Comparison of ENCODE assay signal across 26 cellular contexts in the genomic region with DNA sequence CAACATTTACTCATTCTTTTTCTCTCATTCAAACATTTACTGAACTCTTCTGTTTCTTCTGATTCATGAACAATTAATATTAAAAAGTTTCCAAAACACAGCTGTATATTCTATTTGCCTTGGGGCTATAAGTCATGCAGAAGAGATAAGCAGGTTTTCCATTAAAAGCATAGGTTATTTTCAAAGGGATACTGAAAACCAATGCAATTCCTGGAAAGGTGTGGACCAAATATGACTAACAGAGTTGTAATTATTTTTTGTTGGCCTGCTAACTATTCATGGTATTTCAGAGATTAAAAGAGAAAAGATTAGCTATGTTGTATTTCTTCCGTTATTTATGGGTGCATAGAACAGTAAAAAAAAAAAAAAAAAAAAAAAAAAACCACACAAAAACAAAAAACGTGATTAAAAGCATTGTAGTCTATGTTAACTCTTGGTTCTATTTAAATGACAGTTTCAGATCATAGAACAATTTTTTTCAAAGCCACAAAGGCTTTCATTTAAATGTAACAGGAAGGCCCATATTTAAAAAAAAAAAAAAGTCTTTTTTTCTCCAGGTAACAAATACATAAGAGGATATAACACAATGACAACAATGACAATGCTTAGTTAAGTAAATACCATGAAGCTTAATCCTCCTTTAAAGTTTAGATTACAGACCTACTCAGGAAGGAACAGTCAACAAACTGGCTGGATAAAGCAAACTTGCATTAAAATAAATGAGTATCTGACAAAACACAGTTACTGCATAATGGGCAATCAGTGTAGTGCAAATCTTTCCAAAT.
A peak's percentile ranks its signal among the peaks of the same experiment; 100 is the strongest.
DNase-seq lines count a peak whose midpoint lies in the region; ATAC-seq, FAIRE-seq and TF ChIP-seq lines count a peak whose summit lies in the region.
"Had no signal": no experiment of that assay in that cellular context is flagged by ENCODE, and none has a peak within 500 bp of the region (broad histone marks: within the 10 kb centered on the region; RNA-seq: fewer than 3 reads in every experiment).

No MANE protein-coding gene starts in this region.

- no peak overlapping the region for H3K4me3 Mint-ChIP-seq in activated CD4-positive, alpha-beta memory T cell treated with anti-CD3 and anti-CD28 coated beads for 36 hours
- H3K4me3 Mint-ChIP-seq in activated CD4-positive, alpha-beta memory T cell treated with anti-CD3 and anti-CD28 coated beads, Interleukin-2, amount 10 ng/mL, durations not matched to agents 7 days and 5 days: no peak overlapping the region
- H3K4me3 Mint-ChIP-seq in astrocyte (ENCODE audit: unreplicated experiment): no peak overlapping the region
- peak overlapping the region in 7 of 10 donors; percentile 30 to 82 (median 67) for H3K4me3 Mint-ChIP-seq in naive thymus-derived CD4-positive, alpha-beta T cell
- H3K4me3 Mint-ChIP-seq: activated T-cell treated with anti-CD3 and anti-CD28 coated beads, Interleukin-2, amount 50 U/mL, for 4 hours; dendritic cell treated with granulocyte-macrophage colony-stimulating factor and Interleukin-4, amounts not matched to agents 40 ng/mL and 50 ng/mL, for 4 days had no signal

- DNase-seq in activated CD4-positive, alpha-beta memory T cell treated with anti-CD3 and anti-CD28 coated beads for 36 hours: no peak
- DNase-seq in activated CD4-positive, alpha-beta memory T cell treated with anti-CD3 and anti-CD28 coated beads, Interleukin-2, amount 10 ng/mL, durations not matched to agents 7 days and 5 days: no peak
- peak; percentile 59 for DNase-seq in MM.1S
- DNase-seq in astrocyte (ENCODE audit: low read depth): peak; percentile 1
- peak in 7 of 9 donors; percentile 29 to 89 (median 81) for DNase-seq in naive thymus-derived CD4-positive, alpha-beta T cell
- no peak for DNase-seq in globus pallidus (ENCODE audit: low spot score)
- no peak for DNase-seq in GDM1 (lab: John Stamatoyannopoulos, UW)
- DNase-seq: activated CD8-positive, alpha-beta memory T cell treated with anti-CD3 and anti-CD28 coated beads for 24 hours; activated T-cell treated with anti-CD3 and anti-CD28 coated beads, Interleukin-2, amount 50 U/mL, for 4 hours; brain microvascular endothelial cell; GF-D8; IMR-90; NCI-H2227 treated with DMSO at 0.1 percent for 48 hours; occipital lobe; PC-3; SIG-M5; stimulated activated CD8-positive, alpha-beta memory T cell treated with anti-CD3 and anti-CD28 coated beads, Interleukin-4, amount 100 ng/mL, for 48 hours; upper lobe of right lung; WERI-Rb-1 had no signal

- H3K4me2 ChIP-seq in MM.1S (ENCODE audit: low read depth, low read length) (no peak overlapping the region), astrocyte (ENCODE audit: low read length) (no peak overlapping the region)
- H3K4me2 ChIP-seq: A549, hepatocyte had no signal

- intact Hi-C loops in activated CD4-positive, alpha-beta memory T cell treated with anti-CD3 and anti-CD28 coated beads for 36 hours (cut with micrococcal nuclease): loop anchor here (10.0 kb wide), 1 partner anchor 1033 kb away; no protein-coding TSS in a partner anchor
- intact Hi-C loops in naive thymus-derived CD4-positive, alpha-beta T cell (cut with micrococcal nuclease): loop anchor here in 1 of 2 donors (1.0 to 5.0 kb wide), 9 partner anchors 9 to 1310 kb away; a partner anchor contains a TSS

- no peaks in the 10 kb centered on the region for H3K27me3 Mint-ChIP-seq in activated CD4-positive, alpha-beta memory T cell treated with anti-CD3 and anti-CD28 coated beads for 36 hours
- H3K27me3 Mint-ChIP-seq in activated CD4-positive, alpha-beta memory T cell treated with anti-CD3 and anti-CD28 coated beads, Interleukin-2, amount 10 ng/mL, durations not matched to agents 7 days and 5 days: peaks cover 2% of the 10 kb centered on the region
- H3K27me3 Mint-ChIP-seq in astrocyte (ENCODE audit: low read depth, unreplicated experiment): peaks cover 23% of the 10 kb centered on the region
- peaks cover 0 to 2% (median 0%) of the 10 kb centered on the region in 5 donors for H3K27me3 Mint-ChIP-seq in naive thymus-derived CD4-positive, alpha-beta T cell
- H3K27me3 Mint-ChIP-seq: dendritic cell treated with granulocyte-macrophage colony-stimulating factor and Interleukin-4, amounts not matched to agents 40 ng/mL and 50 ng/mL, for 4 days had no signal

- H3K9me3 Mint-ChIP-seq in activated CD4-positive, alpha-beta memory T cell treated with anti-CD3 and anti-CD28 coated beads for 36 hours: no peaks in the 10 kb centered on the region
- H3K9me3 Mint-ChIP-seq in activated CD4-positive, alpha-beta memory T cell treated with anti-CD3 and anti-CD28 coated beads, Interleukin-2, amount 10 ng/mL, durations not matched to agents 7 days and 5 days: no peaks in the 10 kb centered on the region
- H3K9me3 Mint-ChIP-seq in astrocyte (ENCODE audit: unreplicated experiment): peaks cover 3% of the 10 kb centered on the region
- peaks cover 0 to 9% (median 0%) of the 10 kb centered on the region in 11 donors for H3K9me3 Mint-ChIP-seq in naive thymus-derived CD4-positive, alpha-beta T cell
- H3K9me3 Mint-ChIP-seq: activated T-cell treated with anti-CD3 and anti-CD28 coated beads, Interleukin-2, amount 50 U/mL, for 4 hours; dendritic cell treated with granulocyte-macrophage colony-stimulating factor and Interleukin-4, amounts not matched to agents 40 ng/mL and 50 ng/mL, for 4 days had no signal

- peaks cover 28% of the 10 kb centered on the region for H3K4me1 Mint-ChIP-seq in activated CD4-positive, alpha-beta memory T cell treated with anti-CD3 and anti-CD28 coated beads for 36 hours (ENCODE audit: low read depth)
- H3K4me1 Mint-ChIP-seq in activated CD4-positive, alpha-beta memory T cell treated with anti-CD3 and anti-CD28 coated beads, Interleukin-2, amount 10 ng/mL, durations not matched to agents 7 days and 5 days: peaks cover 9% of the 10 kb centered on the region
- no peaks in the 10 kb centered on the region for H3K4me1 Mint-ChIP-seq in astrocyte (ENCODE audit: low read depth, unreplicated experiment)
- peaks cover 10 to 47% (median 43%) of the 10 kb centered on the region in 7 donors for H3K4me1 Mint-ChIP-seq in naive thymus-derived CD4-positive, alpha-beta T cell

- H3K79me2 ChIP-seq in MM.1S (ENCODE audit: low read length) (no peaks in the 10 kb centered on the region), astrocyte (ENCODE audit: insufficient read depth, low read length) (no peaks in the 10 kb centered on the region)
- H3K79me2 ChIP-seq: hepatocyte had no signal

- POLR2A ChIA-PET in activated CD4-positive, alpha-beta memory T cell treated with anti-CD3 and anti-CD28 coated beads for 36 hours (lab: Charles Lee): no interaction called here
- POLR2A ChIA-PET in activated CD4-positive, alpha-beta memory T cell treated with anti-CD3 and anti-CD28 coated beads, Interleukin-2, amount 10 ng/mL, durations not matched to agents 7 days and 5 days (lab: Charles Lee): interaction anchor here (1.1 kb wide), 1 partner anchor 67 kb away, joined by 3 read pairs; no protein-coding TSS in a partner anchor
- POLR2A ChIA-PET in naive thymus-derived CD4-positive, alpha-beta T cell (lab: Charles Lee): interaction anchor here (0.7 to 2.8 kb wide), 5 partner anchors 9 to 1046 kb away, joined by 3 to 10 read pairs (median 7); no protein-coding TSS in a partner anchor

- no peak for TF ChIP-seq CTCF in MM.1S (IDR thresholded peaks at IDR 0.05; ENCODE audit: low read length)
- no peak for TF ChIP-seq CTCF in astrocyte (IDR thresholded peaks at IDR 0.05; ENCODE audit: insufficient read depth, low read depth, low read length)

- H3K4me1 ChIP-seq in MM.1S (ENCODE audit: low read length) (no peaks in the 10 kb centered on the region), astrocyte (ENCODE audit: insufficient read depth, low read length) (no peaks in the 10 kb centered on the region)
- peaks cover 0 to 26% of the 10 kb centered on the region in 2 donors for H3K4me1 ChIP-seq in naive thymus-derived CD4-positive, alpha-beta T cell (ENCODE audit: control insufficient read depth in 2 of 2, insufficient read depth in 2 of 2, low read length in 2 of 2)
- H3K4me1 ChIP-seq: A549, right atrium auricular region, upper lobe of right lung had no signal

- CTCF ChIA-PET in activated CD4-positive, alpha-beta memory T cell treated with anti-CD3 and anti-CD28 coated beads for 36 hours (lab: Charles Lee): interaction anchor here (1.4 kb wide), 1 partner anchor 112 kb away, joined by 4 read pairs; no protein-coding TSS in a partner anchor
- CTCF ChIA-PET in activated CD4-positive, alpha-beta memory T cell treated with anti-CD3 and anti-CD28 coated beads, Interleukin-2, amount 10 ng/mL, durations not matched to agents 7 days and 5 days (lab: Charles Lee): no interaction called here
- CTCF ChIA-PET in naive thymus-derived CD4-positive, alpha-beta T cell (lab: Charles Lee): interaction anchor here (0.6 to 1.0 kb wide), 2 partner anchors 23 to 535 kb away, joined by 3 to 5 read pairs; no protein-coding TSS in a partner anchor

- ATAC-seq in naive thymus-derived CD4-positive, alpha-beta T cell: peak; percentile 81
- ATAC-seq in GM18870 (IDR thresholded peaks at IDR 0.05; ENCODE audit: unreplicated experiment): no peak
- ATAC-seq: A549, GM12878, PC-3, upper lobe of right lung had no signal

- H3K4me3 ChIP-seq in MM.1S (ENCODE audit: low read length): no peak overlapping the region
- no peak overlapping the region for H3K4me3 ChIP-seq in astrocyte (ENCODE audit: insufficient read depth, low read depth, low read length)
- H3K4me3 ChIP-seq in naive thymus-derived CD4-positive, alpha-beta T cell (ENCODE audit: low read length): no peak overlapping the region
- H3K4me3 ChIP-seq: A549, GM12878, hepatocyte, right atrium auricular region, upper lobe of right lung had no signal

- no peaks in the 10 kb centered on the region for H3F3A ChIP-seq in MM.1S (ENCODE audit: insufficient read depth, low read length)

- no peaks in the 10 kb centered on the region for H3K27me3 ChIP-seq in MM.1S (replicated peaks; ENCODE audit: insufficient read depth, low read length)
- H3K27me3 ChIP-seq in astrocyte (ENCODE audit: insufficient read depth, low read length): no peaks in the 10 kb centered on the region
- no peaks in the 10 kb centered on the region for H3K27me3 ChIP-seq in naive thymus-derived CD4-positive, alpha-beta T cell (ENCODE audit: control insufficient read depth in 2 of 2, insufficient read depth in 2 of 2, low read length in 2 of 2)
- H3K27me3 ChIP-seq: brain microvascular endothelial cell, hepatocyte, right atrium auricular region, upper lobe of right lung had no signal

- H2AFZ ChIP-seq in MM.1S (ENCODE audit: low read length) (no peak overlapping the region), astrocyte (ENCODE audit: low read depth, low read length) (no peak overlapping the region)
- H2AFZ ChIP-seq: hepatocyte had no signal

- H3K36me3 Mint-ChIP-seq in activated CD4-positive, alpha-beta memory T cell treated with anti-CD3 and anti-CD28 coated beads for 36 hours: no peaks in the 10 kb centered on the region
- no peaks in the 10 kb centered on the region for H3K36me3 Mint-ChIP-seq in activated CD4-positive, alpha-beta memory T cell treated with anti-CD3 and anti-CD28 coated beads, Interleukin-2, amount 10 ng/mL, durations not matched to agents 7 days and 5 days (ENCODE audit: low read depth)
- H3K36me3 Mint-ChIP-seq in astrocyte (ENCODE audit: low read depth, unreplicated experiment): no peaks in the 10 kb centered on the region
- no peaks in the 10 kb centered on the region for H3K36me3 Mint-ChIP-seq in naive thymus-derived CD4-positive, alpha-beta T cell

- no peak for FAIRE-seq in astrocyte (lab: Jason Lieb, UNC)
- FAIRE-seq: A549, GM12878, H1 had no signal

- H3K9me3 ChIP-seq in MM.1S (replicated peaks; ENCODE audit: insufficient read depth, low read length) (no peaks in the 10 kb centered on the region), astrocyte (ENCODE audit: insufficient read depth, low read depth, low read length) (no peaks in the 10 kb centered on the region)
- no peaks in the 10 kb centered on the region for H3K9me3 ChIP-seq in naive thymus-derived CD4-positive, alpha-beta T cell (ENCODE audit: control insufficient read depth in 2 of 3, low read length in 3 of 3)
- H3K9me3 ChIP-seq: A549, right atrium auricular region, upper lobe of right lung had no signal

- H3K27ac Mint-ChIP-seq in activated CD4-positive, alpha-beta memory T cell treated with anti-CD3 and anti-CD28 coated beads for 36 hours: peak overlapping the region; percentile 28
- no peak overlapping the region for H3K27ac Mint-ChIP-seq in activated CD4-positive, alpha-beta memory T cell treated with anti-CD3 and anti-CD28 coated beads, Interleukin-2, amount 10 ng/mL, durations not matched to agents 7 days and 5 days
- no peak overlapping the region for H3K27ac Mint-ChIP-seq in astrocyte (ENCODE audit: unreplicated experiment)
- peak overlapping the region in 8 of 9 donors; percentile 64 to 97 (median 90) for H3K27ac Mint-ChIP-seq in naive thymus-derived CD4-positive, alpha-beta T cell
- H3K27ac Mint-ChIP-seq: dendritic cell treated with granulocyte-macrophage colony-stimulating factor and Interleukin-4, amounts not matched to agents 40 ng/mL and 50 ng/mL, for 4 days had no signal

- H3K27ac ChIP-seq in MM.1S (ENCODE audit: low read length) (no peak overlapping the region), astrocyte (ENCODE audit: low read depth, low read length) (no peak overlapping the region)
- no peak overlapping the region for H3K27ac ChIP-seq in naive thymus-derived CD4-positive, alpha-beta T cell (ENCODE audit: low read depth, low read length)
- H3K27ac ChIP-seq: A549, brain microvascular endothelial cell, hepatocyte, right atrium auricular region, upper lobe of right lung, WERI-Rb-1 had no signal

- H4K20me1 ChIP-seq in MM.1S (ENCODE audit: insufficient read depth, low read length) (no peaks in the 10 kb centered on the region), astrocyte (ENCODE audit: insufficient read depth, low read length) (no peaks in the 10 kb centered on the region)

- no peaks in the 10 kb centered on the region for H3K36me3 ChIP-seq in MM.1S (replicated peaks; ENCODE audit: insufficient read depth, low read length)
- H3K36me3 ChIP-seq in astrocyte (ENCODE audit: insufficient read depth, low read length): no peaks in the 10 kb centered on the region
- no peaks in the 10 kb centered on the region for H3K36me3 ChIP-seq in naive thymus-derived CD4-positive, alpha-beta T cell (ENCODE audit: control insufficient read depth in 2 of 3, insufficient read depth in 3 of 3, low read length in 3 of 3)
- H3K36me3 ChIP-seq: brain microvascular endothelial cell, right atrium auricular region, upper lobe of right lung, WERI-Rb-1 had no signal

- H3K9ac ChIP-seq in MM.1S (ENCODE audit: low read length): no peak overlapping the region
- H3K9ac ChIP-seq in astrocyte (ENCODE audit: low read length): no peak overlapping the region

- no peaks in the 10 kb centered on the region for H3K9me2 ChIP-seq in MM.1S (replicated peaks; ENCODE audit: insufficient read depth, low read length)

Comparison
In these comparisons a context has a peak if more than half of its experiments do, and no peak if none do; other contexts are left out.
1. H3K27ac Mint-ChIP-seq: peak in activated CD4-positive, alpha-beta memory T cell treated with anti-CD3 and anti-CD28 coated beads for 36 hours (single experiment) and naive thymus-derived CD4-positive, alpha-beta T cell (8 of 9); none in activated CD4-positive, alpha-beta memory T cell treated with anti-CD3 and anti-CD28 coated beads, Interleukin-2, amount 10 ng/mL, durations not matched to agents 7 days and 5 days (single experiment) and astrocyte (single experiment).
2. DNase-seq: peak in MM.1S (single experiment), astrocyte (single experiment) and naive thymus-derived CD4-positive, alpha-beta T cell (7 of 9); none in activated CD4-positive, alpha-beta memory T cell treated with anti-CD3 and anti-CD28 coated beads for 36 hours (single experiment), activated CD4-positive, alpha-beta memory T cell treated with anti-CD3 and anti-CD28 coated beads, Interleukin-2, amount 10 ng/mL, durations not matched to agents 7 days and 5 days (single experiment), globus pallidus (single experiment) and GDM1 (single experiment).
3. H3K4me3 Mint-ChIP-seq: peak in naive thymus-derived CD4-positive, alpha-beta T cell (7 of 10); none in activated CD4-positive, alpha-beta memory T cell treated with anti-CD3 and anti-CD28 coated beads for 36 hours (single experiment), activated CD4-positive, alpha-beta memory T cell treated with anti-CD3 and anti-CD28 coated beads, Interleukin-2, amount 10 ng/mL, durations not matched to agents 7 days and 5 days (single experiment) and astrocyte (single experiment).